Comparison of ENCODE assay signal across 36 cellular contexts in the genomic region with DNA sequence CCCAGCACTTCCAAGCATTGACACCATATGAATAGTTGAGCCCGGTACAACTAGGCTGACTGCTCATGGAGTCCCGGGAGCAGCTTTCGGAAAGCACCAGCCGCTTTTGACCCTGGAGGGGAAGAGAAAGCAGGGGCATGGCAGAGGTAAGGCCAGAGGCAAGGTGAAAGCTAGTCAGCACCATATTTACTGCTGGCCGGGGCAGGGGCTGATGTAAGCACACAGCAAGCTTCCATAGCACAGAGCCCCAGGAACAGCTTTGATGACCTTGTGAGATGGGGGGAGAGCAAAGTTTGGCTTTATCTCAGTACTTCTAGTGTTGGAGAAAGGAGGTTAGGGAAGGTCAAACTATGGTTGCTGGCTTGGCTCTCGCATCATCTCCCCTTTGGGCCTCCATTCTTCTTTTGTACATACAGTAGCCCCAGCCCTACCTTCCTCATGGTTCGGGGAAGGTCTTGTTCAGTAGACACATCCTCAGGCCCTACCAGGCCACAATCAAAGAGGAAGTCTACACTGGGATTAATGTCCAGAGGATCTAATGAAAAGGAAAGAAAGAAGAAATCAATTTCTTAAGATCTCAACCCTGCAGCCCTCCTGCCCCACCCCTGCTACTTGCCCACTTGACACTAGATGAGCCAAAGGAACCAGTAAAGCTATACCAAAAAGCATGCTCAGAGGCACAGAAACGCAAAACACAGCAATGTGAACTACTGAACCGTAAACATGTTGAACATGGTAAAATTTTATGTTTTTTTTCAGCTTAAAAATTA. TPM values are rescaled to one million over a fixed set of nuclear protein-coding genes. Genes with fewer than 3 reads are reported as not detected.
"Had no signal": no experiment of that assay in that cellular context is flagged by ENCODE, and none has a peak within 500 bp of the region (broad histone marks: within the 10 kb centered on the region; RNA-seq: fewer than 3 reads in every experiment).

No MANE protein-coding gene starts in this region.

- H3K4me1 ChIP-seq: adrenal gland, body of pancreas, breast epithelium had no signal

- H3K4me3 ChIP-seq: adrenal gland, body of pancreas, breast epithelium had no signal

- ATAC-seq: activated CD4-positive, alpha-beta T cell treated with anti-CD3 and anti-CD28 coated beads for 36 hours; activated CD8-positive, alpha-beta memory T cell treated with anti-CD3 and anti-CD28 coated beads, Interleukin-2, amount 10 ng/mL, durations not matched to agents 7 days and 5 days; body of pancreas had no signal

- H3K9me3 Mint-ChIP-seq: activated B cell treated with CpG ODN at 0.5 μM for 24 hours; activated CD4-positive, alpha-beta memory T cell treated with anti-CD3 and anti-CD28 coated beads, Interleukin-2, amount 10 ng/mL, durations not matched to agents 7 days and 5 days; activated CD4-positive, alpha-beta T cell treated with anti-CD3 and anti-CD28 coated beads, Interleukin-2, amount 10 ng/mL, durations not matched to agents 7 days and 5 days; activated naive CD4-positive, alpha-beta T cell treated with anti-CD3 and anti-CD28 coated beads, Interleukin-2, amount 10 ng/mL, durations not matched to agents 7 days and 5 days; activated naive CD4-positive, alpha-beta T cell treated with anti-CD3 and anti-CD28 coated beads, Interleukin-2, amount 50 U/mL, for 24 hours; activated naive CD8-positive, alpha-beta T cell treated with anti-CD3 and anti-CD28 coated beads for 36 hours; activated T-cell treated with anti-CD3 and anti-CD28 coated beads, Interleukin-2, amount 50 U/mL, for 24 hours; activated T-helper 2 cell treated with anti-CD3 and anti-CD28 coated beads, Interferon-gamma antibody, Interleukin-2, Interleukin-4, amounts not matched to agents 10 μg/mL and 5 μg/mL and 100 μg/mL, durations not matched to agents 14 hours and 24 hours and 36 hours; T-helper 1 cell treated with Interleukin-12 subunit alpha and Interleukin-12 subunit beta and Interleukin-4 antibody, amounts not matched to agents 30 μg/mL and 1 μg/mL, for 36 hours; T-helper 2 cell treated with Interferon-gamma antibody and Interleukin-4, amounts not matched to agents 5 μg/mL and 100 μg/mL, for 36 hours had no signal

- H3K27ac ChIP-seq: body of pancreas, brain microvascular endothelial cell, breast epithelium, VCaP had no signal

- H3K4me3 Mint-ChIP-seq: activated B cell treated with CpG ODN at 0.5 μM for 24 hours; activated CD4-positive, alpha-beta memory T cell treated with anti-CD3 and anti-CD28 coated beads, Interleukin-2, amount 10 ng/mL, durations not matched to agents 7 days and 5 days; activated CD4-positive, alpha-beta T cell treated with anti-CD3 and anti-CD28 coated beads for 36 hours; activated CD4-positive, alpha-beta T cell treated with anti-CD3 and anti-CD28 coated beads, Interleukin-2, amount 10 ng/mL, durations not matched to agents 7 days and 5 days; activated CD8-positive, alpha-beta memory T cell treated with anti-CD3 and anti-CD28 coated beads, Interleukin-2, amount 10 ng/mL, durations not matched to agents 7 days and 5 days; activated naive CD4-positive, alpha-beta T cell treated with anti-CD3 and anti-CD28 coated beads, Interleukin-2, amount 10 ng/mL, durations not matched to agents 7 days and 5 days; activated naive CD4-positive, alpha-beta T cell treated with anti-CD3 and anti-CD28 coated beads, Interleukin-2, amount 50 U/mL, for 24 hours; activated naive CD8-positive, alpha-beta T cell treated with anti-CD3 and anti-CD28 coated beads for 36 hours; activated T-cell treated with anti-CD3 and anti-CD28 coated beads, Interleukin-2, amount 50 U/mL, for 24 hours; T-helper 1 cell treated with Interleukin-12 subunit alpha and Interleukin-12 subunit beta and Interleukin-4 antibody, amounts not matched to agents 30 μg/mL and 1 μg/mL, for 36 hours; T-helper 2 cell treated with Interferon-gamma antibody and Interleukin-4, amounts not matched to agents 5 μg/mL and 100 μg/mL, for 36 hours had no signal

- H3K27ac Mint-ChIP-seq: activated B cell treated with CpG ODN at 0.5 μM for 24 hours; activated CD4-positive, alpha-beta memory T cell treated with anti-CD3 and anti-CD28 coated beads, Interleukin-2, amount 10 ng/mL, durations not matched to agents 7 days and 5 days; activated CD4-positive, alpha-beta T cell treated with anti-CD3 and anti-CD28 coated beads for 36 hours; activated CD4-positive, alpha-beta T cell treated with anti-CD3 and anti-CD28 coated beads, Interleukin-2, amount 10 ng/mL, durations not matched to agents 7 days and 5 days; activated CD8-positive, alpha-beta memory T cell treated with anti-CD3 and anti-CD28 coated beads, Interleukin-2, amount 10 ng/mL, durations not matched to agents 7 days and 5 days; activated naive CD4-positive, alpha-beta T cell treated with anti-CD3 and anti-CD28 coated beads, Interleukin-2, amount 10 ng/mL, durations not matched to agents 7 days and 5 days; activated naive CD4-positive, alpha-beta T cell treated with anti-CD3 and anti-CD28 coated beads, Interleukin-2, amount 50 U/mL, for 24 hours; activated naive CD8-positive, alpha-beta T cell treated with anti-CD3 and anti-CD28 coated beads for 36 hours; activated T-helper 2 cell treated with anti-CD3 and anti-CD28 coated beads, Interferon-gamma antibody, Interleukin-2, Interleukin-4, amounts not matched to agents 10 μg/mL and 5 μg/mL and 100 μg/mL, durations not matched to agents 14 hours and 24 hours and 36 hours; T-helper 1 cell treated with Interleukin-12 subunit alpha and Interleukin-12 subunit beta and Interleukin-4 antibody, amounts not matched to agents 30 μg/mL and 1 μg/mL, for 36 hours; T-helper 2 cell treated with Interferon-gamma antibody and Interleukin-4, amounts not matched to agents 5 μg/mL and 100 μg/mL, for 36 hours had no signal

- H3K9me3 ChIP-seq: adrenal gland, body of pancreas, breast epithelium had no signal

- H3K27me3 Mint-ChIP-seq: activated B cell treated with CpG ODN at 0.5 μM for 24 hours; activated CD4-positive, alpha-beta memory T cell treated with anti-CD3 and anti-CD28 coated beads, Interleukin-2, amount 10 ng/mL, durations not matched to agents 7 days and 5 days; activated CD4-positive, alpha-beta T cell treated with anti-CD3 and anti-CD28 coated beads for 36 hours; activated CD4-positive, alpha-beta T cell treated with anti-CD3 and anti-CD28 coated beads, Interleukin-2, amount 10 ng/mL, durations not matched to agents 7 days and 5 days; activated CD8-positive, alpha-beta memory T cell treated with anti-CD3 and anti-CD28 coated beads, Interleukin-2, amount 10 ng/mL, durations not matched to agents 7 days and 5 days; activated naive CD4-positive, alpha-beta T cell treated with anti-CD3 and anti-CD28 coated beads, Interleukin-2, amount 10 ng/mL, durations not matched to agents 7 days and 5 days; activated naive CD4-positive, alpha-beta T cell treated with anti-CD3 and anti-CD28 coated beads, Interleukin-2, amount 50 U/mL, for 24 hours; activated naive CD8-positive, alpha-beta T cell treated with anti-CD3 and anti-CD28 coated beads for 36 hours had no signal

- FAIRE-seq: TTC549 had no signal

- H3K36me3 ChIP-seq: breast epithelium had no signal

- DNase-seq: activated B cell treated with CpG ODN at 0.5 μM for 24 hours; activated CD4-positive, alpha-beta memory T cell treated with anti-CD3 and anti-CD28 coated beads, Interleukin-2, amount 10 ng/mL, durations not matched to agents 7 days and 5 days; activated CD4-positive, alpha-beta T cell treated with anti-CD3 and anti-CD28 coated beads for 1 hour; activated CD4-positive, alpha-beta T cell treated with anti-CD3 and anti-CD28 coated beads for 36 hours; activated CD4-positive, alpha-beta T cell treated with anti-CD3 and anti-CD28 coated beads for 48 hours; activated CD4-positive, alpha-beta T cell treated with anti-CD3 and anti-CD28 coated beads, Interleukin-2, amount 10 ng/mL, durations not matched to agents 7 days and 5 days; activated CD4-positive, alpha-beta T cell treated with anti-CD3 and anti-CD28 coated beads, Interleukin-2, amount 50 U/mL, for 48 hours; activated CD8-positive, alpha-beta memory T cell treated with anti-CD3 and anti-CD28 coated beads for 24 hours; activated CD8-positive, alpha-beta memory T cell treated with anti-CD3 and anti-CD28 coated beads, Interleukin-2, amount 10 ng/mL, durations not matched to agents 7 days and 5 days; activated CD8-positive, alpha-beta memory T cell treated with anti-CD3 and anti-CD28 coated beads, Interleukin-2, amount 50 U/mL, for 48 hours; activated effector memory CD4-positive, alpha-beta T cell treated with Interleukin-2 at 50 U/mL for 16 hours; activated gamma-delta T cell; activated naive CD4-positive, alpha-beta T cell treated with anti-CD3 and anti-CD28 coated beads, Interleukin-2, amount 10 ng/mL, durations not matched to agents 7 days and 5 days; activated naive CD4-positive, alpha-beta T cell treated with Interleukin-2 at 50 U/mL for 16 hours; activated naive CD8-positive, alpha-beta T cell treated with anti-CD3 and anti-CD28 coated beads for 36 hours; activated T-cell treated with anti-CD3 and anti-CD28 coated beads, Interleukin-2, amount 50 U/mL, for 24 hours; activated T-cell treated with anti-CD3 and anti-CD28 coated beads, Interleukin-2, amount 50 U/mL, for 48 hours; amniotic stem cell; aorta; body of pancreas; brain microvascular endothelial cell; central memory CD4-positive, alpha-beta T cell; T-helper 1 cell; T-helper 2 cell; T-helper 9 cell had no signal

- H3K27me3 ChIP-seq: adrenal gland, body of pancreas, brain microvascular endothelial cell had no signal

- H3K4me1 Mint-ChIP-seq: activated B cell treated with CpG ODN at 0.5 μM for 24 hours; activated CD4-positive, alpha-beta memory T cell treated with anti-CD3 and anti-CD28 coated beads, Interleukin-2, amount 10 ng/mL, durations not matched to agents 7 days and 5 days; activated CD4-positive, alpha-beta T cell treated with anti-CD3 and anti-CD28 coated beads for 36 hours; activated CD4-positive, alpha-beta T cell treated with anti-CD3 and anti-CD28 coated beads, Interleukin-2, amount 10 ng/mL, durations not matched to agents 7 days and 5 days; activated CD8-positive, alpha-beta memory T cell treated with anti-CD3 and anti-CD28 coated beads, Interleukin-2, amount 10 ng/mL, durations not matched to agents 7 days and 5 days; activated naive CD4-positive, alpha-beta T cell treated with anti-CD3 and anti-CD28 coated beads, Interleukin-2, amount 10 ng/mL, durations not matched to agents 7 days and 5 days; activated naive CD4-positive, alpha-beta T cell treated with anti-CD3 and anti-CD28 coated beads, Interleukin-2, amount 50 U/mL, for 24 hours; activated naive CD8-positive, alpha-beta T cell treated with anti-CD3 and anti-CD28 coated beads for 36 hours had no signal

RNA-seq across cellular contexts. Expression of a gene that starts 21.5 kb away (rescaled TPM):
- total RNA-seq: activated B cell treated with CpG ODN at 0.5 μM for 24 hours; activated CD4-positive, alpha-beta memory T cell treated with anti-CD3 and anti-CD28 coated beads, Interleukin-2, amount 10 ng/mL, durations not matched to agents 7 days and 5 days; activated CD4-positive, alpha-beta T cell treated with anti-CD3 and anti-CD28 coated beads for 36 hours; activated CD4-positive, alpha-beta T cell treated with anti-CD3 and anti-CD28 coated beads, Interleukin-2, amount 10 ng/mL, durations not matched to agents 7 days and 5 days; activated CD8-positive, alpha-beta memory T cell treated with anti-CD3 and anti-CD28 coated beads, Interleukin-2, amount 10 ng/mL, durations not matched to agents 7 days and 5 days; activated naive CD8-positive, alpha-beta T cell treated with anti-CD3 and anti-CD28 coated beads for 36 hours; activated T-helper 2 cell treated with anti-CD3 and anti-CD28 coated beads, Interferon-gamma antibody, Interleukin-2, Interleukin-4, amounts not matched to agents 10 μg/mL and 5 μg/mL and 100 μg/mL, durations not matched to agents 14 hours and 24 hours and 36 hours; aorta; astrocyte; cardiac septum; cerebellum had no signal
- polyA plus RNA-seq: adrenal gland had no signal
